In the genomic region with DNA sequence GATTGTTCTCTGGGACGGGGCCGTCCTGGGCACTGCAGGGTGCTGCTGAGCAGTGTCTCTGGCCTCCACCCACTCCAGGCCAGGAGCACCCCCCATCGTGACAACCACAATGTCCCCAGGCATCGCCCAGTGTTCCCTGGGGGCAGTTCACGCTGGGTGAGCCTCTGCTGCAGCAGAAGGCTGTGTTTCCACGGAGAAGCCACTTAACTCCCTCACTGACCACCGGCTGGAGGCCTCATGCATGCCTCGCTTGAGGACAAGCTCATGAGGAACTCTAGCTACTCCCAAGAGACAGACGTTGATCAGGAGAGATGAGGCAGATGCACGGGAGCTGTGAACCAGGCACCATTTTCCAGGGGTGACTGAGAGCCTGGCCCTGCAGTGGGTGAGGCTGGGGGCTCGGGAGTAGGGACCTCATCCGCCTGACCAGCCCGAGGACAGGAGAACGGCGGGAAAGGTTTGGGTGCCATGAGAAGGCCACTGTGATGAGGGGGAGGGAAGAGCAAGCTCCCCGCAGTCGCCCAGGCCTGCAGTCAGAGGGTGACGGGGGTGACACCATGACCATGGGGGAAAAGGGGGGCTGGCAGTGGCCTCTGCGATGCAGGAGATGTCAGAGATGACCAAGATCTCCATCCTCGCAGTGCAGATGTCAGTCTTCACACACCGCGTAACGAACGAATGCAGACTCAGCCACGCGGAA, we compare ENCODE assay signal across 16 cellular contexts. TPM values are rescaled to one million over a fixed set of nuclear protein-coding genes. Genes with fewer than 3 reads are reported as not detected.
"Had no signal": no experiment of that assay in that cellular context is flagged by ENCODE, and none has a peak within 500 bp of the region (broad histone marks: within the 10 kb centered on the region; RNA-seq: fewer than 3 reads in every experiment).

No MANE protein-coding gene starts in this region.

- H3K27me3 Mint-ChIP-seq: activated CD4-positive, alpha-beta T cell treated with anti-CD3 and anti-CD28 coated beads for 36 hours; activated CD8-positive, alpha-beta T cell treated with anti-CD3 and anti-CD28 coated beads for 36 hours; activated naive CD8-positive, alpha-beta T cell treated with anti-CD3 and anti-CD28 coated beads for 36 hours; stimulated activated naive CD8-positive, alpha-beta T cell treated with anti-CD3 and anti-CD28 coated beads, Interleukin-15, Interleukin-2, amounts not matched to agents 100 ng/mL and 50 ng/mL, for 24 hours had no signal

- H3K9me3 Mint-ChIP-seq: activated CD8-positive, alpha-beta T cell treated with anti-CD3 and anti-CD28 coated beads for 36 hours; activated naive CD8-positive, alpha-beta T cell treated with anti-CD3 and anti-CD28 coated beads for 36 hours; activated T-cell treated with anti-CD3 and anti-CD28 coated beads, Interleukin-2, amount 50 U/mL, for 72 hours; immature natural killer cell; nephron progenitor cell; stimulated activated naive CD8-positive, alpha-beta T cell treated with anti-CD3 and anti-CD28 coated beads, Interleukin-15, Interleukin-2, amounts not matched to agents 100 ng/mL and 50 ng/mL, for 24 hours had no signal

- H3K27me3 ChIP-seq: brain microvascular endothelial cell, esophagus muscularis mucosa, upper lobe of left lung had no signal

- H3K27ac ChIP-seq: brain microvascular endothelial cell, esophagus muscularis mucosa, upper lobe of left lung, VCaP had no signal

- H3K27ac Mint-ChIP-seq: activated CD4-positive, alpha-beta T cell treated with anti-CD3 and anti-CD28 coated beads for 36 hours; activated CD8-positive, alpha-beta T cell treated with anti-CD3 and anti-CD28 coated beads for 36 hours; activated naive CD8-positive, alpha-beta T cell treated with anti-CD3 and anti-CD28 coated beads for 36 hours; activated T-cell treated with anti-CD3 and anti-CD28 coated beads, Interleukin-2, amount 50 U/mL, for 72 hours; stimulated activated naive CD8-positive, alpha-beta T cell treated with anti-CD3 and anti-CD28 coated beads, Interleukin-15, Interleukin-2, amounts not matched to agents 100 ng/mL and 50 ng/mL, for 24 hours had no signal

- DNase-seq: activated CD4-positive, alpha-beta T cell treated with anti-CD3 and anti-CD28 coated beads for 36 hours; activated CD8-positive, alpha-beta memory T cell treated with anti-CD3 and anti-CD28 coated beads, Interleukin-2, amount 50 U/mL, for 4 hours; activated CD8-positive, alpha-beta T cell treated with anti-CD3 and anti-CD28 coated beads for 36 hours; activated gamma-delta T cell treated with Interleukin-2 at 50 U/mL for 16 hours; activated naive CD8-positive, alpha-beta T cell treated with anti-CD3 and anti-CD28 coated beads for 36 hours; activated T-cell treated with anti-CD3 and anti-CD28 coated beads, Interleukin-2, amount 50 U/mL, for 72 hours; brain microvascular endothelial cell; immature natural killer cell; nephron progenitor cell; stimulated activated CD4-positive, alpha-beta T cell treated with anti-CD3 and anti-CD28 coated beads, Interleukin-12 subunit alpha, Interleukin-12 subunit beta, amount 100 ng/mL, for 4 hours; T-helper 9 cell; upper lobe of left lung had no signal

- H3K4me3 Mint-ChIP-seq: activated CD4-positive, alpha-beta T cell treated with anti-CD3 and anti-CD28 coated beads for 36 hours; activated CD8-positive, alpha-beta T cell treated with anti-CD3 and anti-CD28 coated beads for 36 hours; activated naive CD8-positive, alpha-beta T cell treated with anti-CD3 and anti-CD28 coated beads for 36 hours; activated T-cell treated with anti-CD3 and anti-CD28 coated beads, Interleukin-2, amount 50 U/mL, for 72 hours; immature natural killer cell; stimulated activated naive CD8-positive, alpha-beta T cell treated with anti-CD3 and anti-CD28 coated beads, Interleukin-15, Interleukin-2, amounts not matched to agents 100 ng/mL and 50 ng/mL, for 24 hours had no signal

- ATAC-seq: activated CD4-positive, alpha-beta T cell treated with anti-CD3 and anti-CD28 coated beads for 36 hours; activated CD8-positive, alpha-beta T cell treated with anti-CD3 and anti-CD28 coated beads for 36 hours; activated T-cell treated with anti-CD3 and anti-CD28 coated beads, Interleukin-2, amount 50 U/mL, for 72 hours had no signal

- H3K4me3 ChIP-seq: esophagus muscularis mucosa, upper lobe of left lung had no signal

- H3K9me3 ChIP-seq: esophagus muscularis mucosa, upper lobe of left lung had no signal

RNA-seq across cellular contexts. Expression of a gene that starts 13.6 kb away (rescaled TPM):
- polyA plus RNA-seq: immature natural killer cell had no signal

RNA-seq across cellular contexts. Expression of a gene that starts 32.2 kb away (rescaled TPM):
- total RNA-seq: fibroblast of villous mesenchyme had no signal
